ENCODE assay signal across 17 cellular contexts in genomic region chr3:193868590-193868989, GRCh38.
A peak's percentile ranks its signal among the peaks of the same experiment; 100 is the strongest.
DNase-seq lines count a peak whose midpoint lies in the region; ATAC-seq, FAIRE-seq and TF ChIP-seq lines count a peak whose summit lies in the region.
"Had no signal": no experiment of that assay in that cellular context is flagged by ENCODE, and none has a peak within 500 bp of the region (broad histone marks: within the 10 kb centered on the region; RNA-seq: fewer than 3 reads in every experiment).

No MANE protein-coding gene starts in this region.

- H3K9me3 Mint-ChIP-seq in activated T-cell treated with anti-CD3 and anti-CD28 coated beads, Interleukin-2, amount 50 U/mL, for 4 hours, result no peaks in the 10 kb centered on the region
- H3K9me3 Mint-ChIP-seq: activated CD4-positive, alpha-beta T cell treated with anti-CD3 and anti-CD28 coated beads, Interleukin-2, amount 10 ng/mL, durations not matched to agents 24 days and 14 days; central memory CD8-positive, alpha-beta T cell had no signal

- WGBS in mesendoderm (ENCODE audit: extremely low coverage, insufficient coverage, low lambda C conversion rate), result no CpG with 5 or more reads among the region's 7 CpGs

- H3K4me1 ChIP-seq in HCT116 (ENCODE audit: control insufficient read depth in 1 of 2, insufficient read depth in 2 of 2, low read length in 2 of 2) (peaks cover 45 to 82% of the 10 kb centered on the region in 2 experiments), OCI-LY7 (ENCODE audit: insufficient read depth, low read length, poor library complexity, severe bottlenecking) (peaks cover 73% of the 10 kb centered on the region), mesendoderm (ENCODE audit: control insufficient read depth, low read depth, low read length) (peaks cover 2% of the 10 kb centered on the region)
- H3K4me1 ChIP-seq: BE2C, prostate gland had no signal

- H2AFZ ChIP-seq in HCT116 (ENCODE audit: low read depth, low read length, poor library complexity, severe bottlenecking) (no peak overlapping the region), OCI-LY7 (ENCODE audit: low read length) (peak overlapping the region; percentile 81; the same call in 1 of the 2 replicates)

- H3K36me3 ChIP-seq in HCT116 (ENCODE audit: control insufficient read depth in 1 of 2, insufficient read depth in 2 of 2, low read length in 2 of 2), result no peaks in the 10 kb centered on the region
- no peaks in the 10 kb centered on the region for H3K36me3 ChIP-seq in OCI-LY7 (ENCODE audit: insufficient read depth, low read length)
- H3K36me3 ChIP-seq in mesendoderm (ENCODE audit: control insufficient read depth, insufficient read depth, low read length), result no peaks in the 10 kb centered on the region
- H3K36me3 ChIP-seq: BE2C, prostate gland had no signal

- H3K27me3 ChIP-seq in HCT116 (ENCODE audit: insufficient read depth, low read length) (no peaks in the 10 kb centered on the region; the same call in 1 of the 2 replicates), mesendoderm (ENCODE audit: insufficient read depth, low read length, poor library complexity) (no peaks in the 10 kb centered on the region)
- H3K27me3 ChIP-seq: BE2C had no signal

- H2BK5ac ChIP-seq in mesendoderm (ENCODE audit: low read length), result no peak overlapping the region

- H3K9ac ChIP-seq in HCT116 (ENCODE audit: low read length), result peak overlapping the region; percentile 64
- no peak overlapping the region for H3K9ac ChIP-seq in mesendoderm (ENCODE audit: low read length)

- H3K4me3 Mint-ChIP-seq in activated T-cell treated with anti-CD3 and anti-CD28 coated beads, Interleukin-2, amount 50 U/mL, for 4 hours, result no peak overlapping the region
- H3K4me3 Mint-ChIP-seq: activated CD4-positive, alpha-beta T cell treated with anti-CD3 and anti-CD28 coated beads, Interleukin-2, amount 10 ng/mL, durations not matched to agents 24 days and 14 days; central memory CD8-positive, alpha-beta T cell had no signal

- H4K8ac ChIP-seq in mesendoderm (ENCODE audit: low read depth, low read length), result no peak overlapping the region

- CTCF ChIA-PET in HCT116 (lab: Charles Lee) (no interaction called here), OCI-LY7 (lab: Charles Lee; ENCODE audit: unreplicated experiment) (no interaction called here)

- RAD21 ChIA-PET in HCT116 (lab: Charles Lee; ENCODE audit: low non-redundant PET in 1 of 2, low total read pairs in 2 of 2, uncharacterized antibody in 2 of 2, unreplicated experiment in 2 of 2), result interaction anchor here in 1 of 2 experiments (0.7 kb wide), 1 partner anchor 273 kb away, joined by 3 read pairs; no protein-coding TSS in a partner anchor

- DNase-seq in GM12865 (ENCODE audit: low read depth) (peak; percentile 41), HCT116 (ENCODE audit: low read depth, low spot score) (no peak), OCI-LY7 (ENCODE audit: low spot score) (peak; percentile 91), mesendoderm (no peak), RPMI8226 (no peak), EL (no peak), HTR-8/SVneo (ENCODE audit: insufficient read length, low spot score) (no peak)
- no peak for DNase-seq in activated T-cell treated with anti-CD3 and anti-CD28 coated beads, Interleukin-2, amount 50 U/mL, for 4 hours
- DNase-seq: activated CD4-positive, alpha-beta T cell treated with anti-CD3 and anti-CD28 coated beads, Interleukin-2, amount 10 ng/mL, durations not matched to agents 24 days and 14 days; activated T-cell treated with anti-CD3 and anti-CD28 coated beads, Interleukin-2, amount 50 U/mL, for 1 hour; BE2C; NCI-H2029 treated with DMSO at 0.1 percent for 48 hours; NCI-H748 treated with DMSO at 0.1 percent for 48 hours; stimulated activated CD4-positive, alpha-beta T cell treated with anti-CD3 and anti-CD28 coated beads, Interleukin-15, amount 100 ng/mL, for 24 hours had no signal

- H3K56ac ChIP-seq in mesendoderm (ENCODE audit: low read length), result peak overlapping the region; percentile 84

- TF ChIP-seq CTCF in GM12865 (IDR thresholded peaks at IDR 0.05; ENCODE audit: insufficient read depth, low read depth, low read length, missing control alignments) (no peak), HCT116 (IDR thresholded peaks at IDR 0.05 in 2 of 3, conservative IDR thresholded peaks at IDR 0.05 in 1 of 3; ENCODE audit: borderline replicate concordance in 1 of 3, insufficient read depth in 1 of 3, low read depth in 2 of 3, low read length in 2 of 3) (no peak), OCI-LY7 (conservative IDR thresholded peaks at IDR 0.05; ENCODE audit: low read length) (peak; percentile 47; the same call in 1 of the 2 replicates)

- H2BK15ac ChIP-seq in mesendoderm (replicated peaks; ENCODE audit: low read depth), result no peak overlapping the region

- no peaks in the 10 kb centered on the region for H3K36me3 Mint-ChIP-seq in activated T-cell treated with anti-CD3 and anti-CD28 coated beads, Interleukin-2, amount 50 U/mL, for 4 hours (ENCODE audit: insufficient read depth)

- no peak for ATAC-seq in HCT116
- ATAC-seq in activated T-cell treated with anti-CD3 and anti-CD28 coated beads, Interleukin-2, amount 50 U/mL, for 4 hours, result no peak

- H4K20me1 ChIP-seq in HCT116 (ENCODE audit: insufficient read depth) (no peaks in the 10 kb centered on the region), OCI-LY7 (ENCODE audit: insufficient read depth, low read length) (no peaks in the 10 kb centered on the region)

- H3K4me3 ChIP-seq in GM12865 (ENCODE audit: low read depth, low read length) (no peak overlapping the region), HCT116 (replicated peaks in 1 of 2; ENCODE audit: low read depth in 1 of 2, low read length in 2 of 2) (no peak overlapping the region), OCI-LY7 (ENCODE audit: low read depth, low read length, poor library complexity, severe bottlenecking) (peak overlapping the region; percentile 59), mesendoderm (ENCODE audit: low read length) (no peak overlapping the region)
- H3K4me3 ChIP-seq: prostate gland had no signal

- POLR2A ChIA-PET in HCT116 (lab: Charles Lee) (interaction anchor here (1.2 kb wide), 1 partner anchor 268 kb away, joined by 4 read pairs; the partner anchor contains the start of gene HES1), OCI-LY7 (lab: Charles Lee) (interaction anchor here (0.6 to 1.2 kb wide), 6 partner anchors 12 to 262 kb away, joined by 3 to 6 read pairs (median 4); no protein-coding TSS in a partner anchor)

- H3K9me2 ChIP-seq in HCT116 (ENCODE audit: insufficient read depth) (no peaks in the 10 kb centered on the region), OCI-LY7 (ENCODE audit: insufficient read depth, low read length) (no peaks in the 10 kb centered on the region)

- H3K23ac ChIP-seq in mesendoderm (ENCODE audit: low read length), result no peak overlapping the region

- TF ChIP-seq RAD21 in HCT116 (IDR thresholded peaks at IDR 0.05; ENCODE audit: low read depth), result no peak

- H3K79me2 ChIP-seq in HCT116 (ENCODE audit: insufficient read depth, low read length) (no peaks in the 10 kb centered on the region), OCI-LY7 (ENCODE audit: insufficient read depth, low read depth, low read length) (no peaks in the 10 kb centered on the region), mesendoderm (ENCODE audit: control insufficient read depth, insufficient read depth, low read length) (no peaks in the 10 kb centered on the region)

- intact Hi-C loops in HCT116 (cut with micrococcal nuclease) (loop anchor here (2.0 kb wide), 1 partner anchor 40 kb away; no protein-coding TSS in a partner anchor), OCI-LY7 (cut with micrococcal nuclease; ENCODE audit: unreplicated experiment) (loop anchor here (1.0 to 5.0 kb wide), 2 partner anchors 81 to 268 kb away; partner anchors contain the start of gene HES1)

- FAIRE-seq in HTR-8/SVneo (lab: Jason Lieb, UNC), result no peak
- FAIRE-seq: islet of Langerhans had no signal

- H3K18ac ChIP-seq in mesendoderm (ENCODE audit: low read length), result no peak overlapping the region

- TF ChIP-seq POLR2A in HCT116 (IDR thresholded peaks at IDR 0.05; ENCODE audit: borderline replicate concordance, extremely low read depth, insufficient read depth, insufficient read length), result no peak

- no peak overlapping the region for H2BK120ac ChIP-seq in mesendoderm (ENCODE audit: low read depth, low read length)

- BruUV-seq in HCT116 (replicated peaks; lab: Mats Ljungman, UMichigan), result no TSS peak
- no TSS peak for BruUV-seq in OCI-LY7 (replicated peaks; lab: Mats Ljungman, UMichigan)

- H3K27ac ChIP-seq in HCT116 (ENCODE audit: low read depth, low read length) (no peak overlapping the region), OCI-LY7 (ENCODE audit: low read depth, low read length, poor library complexity, severe bottlenecking) (peak overlapping the region; percentile 89), mesendoderm (ENCODE audit: low read depth, low read length) (no peak overlapping the region)
- H3K27ac ChIP-seq: prostate gland had no signal

- H3K9me3 ChIP-seq in HCT116 (ENCODE audit: control insufficient read depth in 1 of 2, insufficient read depth in 1 of 2, low read depth in 1 of 2, low read length in 2 of 2) (no peaks in the 10 kb centered on the region), OCI-LY7 (ENCODE audit: low read length) (no peaks in the 10 kb centered on the region)
- H3K9me3 ChIP-seq: BE2C, prostate gland had no signal

- H3K79me1 ChIP-seq in mesendoderm (ENCODE audit: low read length), result no peaks in the 10 kb centered on the region

- H4K5ac ChIP-seq in mesendoderm (ENCODE audit: low read length), result no peak overlapping the region

- H3K4ac ChIP-seq in mesendoderm (ENCODE audit: low read depth, low read length), result no peak overlapping the region

- H3K27me3 Mint-ChIP-seq in activated T-cell treated with anti-CD3 and anti-CD28 coated beads, Interleukin-2, amount 50 U/mL, for 4 hours (ENCODE audit: low read depth), result peaks cover 29% of the 10 kb centered on the region

- peak overlapping the region; percentile 84 for H3K4me2 ChIP-seq in HCT116 (ENCODE audit: low read length)
- H3K4me2 ChIP-seq in OCI-LY7 (ENCODE audit: low read length), result peak overlapping the region; percentile 90
- H3K4me2 ChIP-seq in mesendoderm (ENCODE audit: low read length), result no peak overlapping the region

- H2AK5ac ChIP-seq in mesendoderm (ENCODE audit: low read length), result no peak overlapping the region

- peaks cover 5% of the 10 kb centered on the region for H3K4me1 Mint-ChIP-seq in activated T-cell treated with anti-CD3 and anti-CD28 coated beads, Interleukin-2, amount 50 U/mL, for 4 hours (ENCODE audit: low read depth)
- H3K4me1 Mint-ChIP-seq: central memory CD8-positive, alpha-beta T cell had no signal

Comparison
In these comparisons a context has a peak if more than half of its experiments do, and no peak if none do; other contexts are left out.
1. DNase-seq: peak in GM12865 (single experiment) and OCI-LY7 (single experiment); none in HCT116 (single experiment), mesendoderm (single experiment), RPMI8226 (single experiment), activated T-cell treated with anti-CD3 and anti-CD28 coated beads, Interleukin-2, amount 50 U/mL, for 4 hours (single experiment), EL (single experiment) and HTR-8/SVneo (single experiment).